ENCODE assay signal across 8 cellular contexts in the genomic region with DNA sequence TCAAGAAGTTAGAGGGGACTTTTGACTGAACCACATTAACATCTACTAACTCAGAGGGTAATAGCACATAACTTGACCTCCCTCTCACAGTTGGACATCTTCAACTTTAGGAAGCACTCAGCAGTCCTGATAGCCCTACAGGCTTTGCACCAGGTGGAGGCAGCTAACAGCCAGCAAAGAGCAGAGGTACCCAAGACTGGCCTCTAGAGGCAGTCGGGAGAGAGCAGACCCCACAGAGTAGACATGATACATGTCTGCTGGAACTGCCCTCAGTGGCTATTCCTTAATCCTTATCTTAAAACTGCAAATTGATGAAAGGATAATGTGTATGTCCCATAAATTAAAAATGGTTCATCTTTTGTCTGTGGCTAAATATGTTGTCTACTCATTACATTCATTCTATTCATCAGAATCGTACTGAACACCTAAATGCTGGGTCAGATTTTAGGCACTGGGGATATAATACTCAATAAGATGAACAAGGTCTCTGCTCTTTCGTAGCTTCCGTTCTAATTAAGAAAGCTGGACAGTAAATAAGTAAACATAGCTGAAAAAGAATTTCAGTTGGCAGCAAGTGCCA. TPM values are rescaled to one million over a fixed set of nuclear protein-coding genes. Genes with fewer than 3 reads are reported as not detected.
DNase-seq lines count a peak whose midpoint lies in the region; ATAC-seq and TF ChIP-seq lines count a peak whose summit lies in the region.

No MANE protein-coding gene starts in this region.

- H3K27ac Mint-ChIP-seq in Caco-2 (ENCODE audit: unreplicated experiment) (no peak overlapping the region), glutamatergic neuron (ENCODE audit: unreplicated experiment) (no peak overlapping the region)
- peak overlapping the region; percentile 13 for H3K27ac Mint-ChIP-seq in stimulated activated memory B cell treated with anti-CD40 and anti-IgM and Interleukin-4, amounts not matched to agents 10 μg/mL and 1 μg/mL and 100 μg/mL, for 72 hours

- H3K36me3 Mint-ChIP-seq in Caco-2 (ENCODE audit: insufficient read depth, unreplicated experiment) = peaks cover 12% of the 10 kb centered on the region
- H3K36me3 Mint-ChIP-seq in glutamatergic neuron (ENCODE audit: unreplicated experiment) = no peaks in the 10 kb centered on the region
- peaks cover 54% of the 10 kb centered on the region for H3K36me3 Mint-ChIP-seq in stimulated activated memory B cell treated with anti-CD40 and anti-IgM and Interleukin-4, amounts not matched to agents 10 μg/mL and 1 μg/mL and 100 μg/mL, for 72 hours

- intact Hi-C loops in Caco-2 (cut with micrococcal nuclease; ENCODE audit: unreplicated experiment) (loop anchor here (5.0 kb wide), 1 partner anchor 35 kb away; no protein-coding TSS in a partner anchor), lower leg skin (cut with DNase I; ENCODE audit: low total_unique reads) (no loop called here), sciatic nerve (cut with DNase I) (no loop called here)

- H3K36me3 ChIP-seq in Caco-2 (ENCODE audit: control insufficient read depth, insufficient read depth, low read length) (no peaks in the 10 kb centered on the region), WERI-Rb-1 (peaks cover 15% of the 10 kb centered on the region)

- no TSS peak for BruUV-seq in Caco-2 (replicated peaks; lab: Mats Ljungman, UMichigan)

- CTCF ChIA-PET in Caco-2 (lab: Charles Lee) = no interaction called here

- H3K9me3 ChIP-seq in Caco-2 (no peaks in the 10 kb centered on the region), WERI-Rb-1 (ENCODE audit: severe bottlenecking) (no peaks in the 10 kb centered on the region)

- POLR2A ChIA-PET in Caco-2 (lab: Charles Lee) = no interaction called here

- H3K27ac ChIP-seq in WERI-Rb-1 = no peak overlapping the region

- H3K27me3 Mint-ChIP-seq in Caco-2 (ENCODE audit: insufficient read depth, unreplicated experiment) (no peaks in the 10 kb centered on the region), glutamatergic neuron (ENCODE audit: unreplicated experiment) (peaks cover 2% of the 10 kb centered on the region)
- no peaks in the 10 kb centered on the region for H3K27me3 Mint-ChIP-seq in stimulated activated memory B cell treated with anti-CD40 and anti-IgM and Interleukin-4, amounts not matched to agents 10 μg/mL and 1 μg/mL and 100 μg/mL, for 72 hours

- H3K9me3 Mint-ChIP-seq in Caco-2 (ENCODE audit: unreplicated experiment) = no peaks in the 10 kb centered on the region
- H3K9me3 Mint-ChIP-seq in glutamatergic neuron (ENCODE audit: unreplicated experiment) = no peaks in the 10 kb centered on the region
- no peaks in the 10 kb centered on the region for H3K9me3 Mint-ChIP-seq in stimulated activated memory B cell treated with anti-CD40 and anti-IgM and Interleukin-4, amounts not matched to agents 10 μg/mL and 1 μg/mL and 100 μg/mL, for 72 hours

- H3K4me3 ChIP-seq in Caco-2 (ENCODE audit: low read depth, low read length) = no peak overlapping the region
- H3K4me3 ChIP-seq in WERI-Rb-1 (ENCODE audit: low read depth, low read length) = no peak overlapping the region
- no peak overlapping the region for H3K4me3 ChIP-seq in lower leg skin (ENCODE audit: low read depth, poor library complexity, severe bottlenecking)

- no peak for TF ChIP-seq POLR2A in lower leg skin (IDR thresholded peaks at IDR 0.05)

- peaks cover 14% of the 10 kb centered on the region for H3K4me1 Mint-ChIP-seq in Caco-2 (ENCODE audit: low read depth, unreplicated experiment)
- peaks cover 9% of the 10 kb centered on the region for H3K4me1 Mint-ChIP-seq in glutamatergic neuron (ENCODE audit: low read depth, unreplicated experiment)
- peaks cover 54% of the 10 kb centered on the region for H3K4me1 Mint-ChIP-seq in stimulated activated memory B cell treated with anti-CD40 and anti-IgM and Interleukin-4, amounts not matched to agents 10 μg/mL and 1 μg/mL and 100 μg/mL, for 72 hours

- no peak overlapping the region for H3K4me3 Mint-ChIP-seq in Caco-2 (ENCODE audit: unreplicated experiment)
- no peak overlapping the region for H3K4me3 Mint-ChIP-seq in glutamatergic neuron (ENCODE audit: unreplicated experiment)
- no peak overlapping the region for H3K4me3 Mint-ChIP-seq in stimulated activated memory B cell treated with anti-CD40 and anti-IgM and Interleukin-4, amounts not matched to agents 10 μg/mL and 1 μg/mL and 100 μg/mL, for 72 hours

- H3K27me3 ChIP-seq in Caco-2 (replicated peaks; ENCODE audit: control insufficient read depth, insufficient read depth, low read length) (no peaks in the 10 kb centered on the region), WERI-Rb-1 (ENCODE audit: insufficient read depth, low read depth, severe bottlenecking) (no peaks in the 10 kb centered on the region)

- TF ChIP-seq CTCF in Caco-2 (IDR thresholded peaks at IDR 0.05; ENCODE audit: insufficient read depth in 1 of 2, low read depth in 1 of 2, low read length in 1 of 2, severe bottlenecking in 1 of 2, unreplicated experiment in 1 of 2) (peak; percentile 30 to 68), WERI-Rb-1 (IDR thresholded peaks at IDR 0.05; ENCODE audit: low read depth, low read length) (peak; percentile 76), glutamatergic neuron (IDR thresholded peaks at IDR 0.05; ENCODE audit: partially characterized antibody, unreplicated experiment) (peak; percentile 57), lower leg skin (IDR thresholded peaks at IDR 0.05) (no peak)

- peak; percentile 96 for ATAC-seq in GM19372 (IDR thresholded peaks at IDR 0.05; ENCODE audit: low read depth, unreplicated experiment)
- ATAC-seq in stimulated activated memory B cell treated with anti-CD40 and anti-IgM and Interleukin-4, amounts not matched to agents 10 μg/mL and 1 μg/mL and 100 μg/mL, for 72 hours = peak; percentile 59
- ATAC-seq in sciatic nerve = no peak

- DNase-seq in Caco-2 (peak; percentile 51 to 62), HuH-7 (ENCODE audit: low spot score) (peak; percentile 56), WERI-Rb-1 (peak; percentile 58), glutamatergic neuron (peak; percentile 43), lower leg skin (ENCODE audit: low spot score in 2 of 2) (no peak), sciatic nerve (ENCODE audit: low spot score) (no peak)

- 80 to 89% methylated on average over 4 of the region's 4 CpGs for WGBS in lower leg skin, 2 donors

- peaks cover 10% of the 10 kb centered on the region; the same call in 1 of the 2 replicates for H3K4me1 ChIP-seq in Caco-2

RNA-seq across cellular contexts. Expression of gene CAB39, which starts 49.8 kb away (rescaled TPM):
- 33.2 and 40.4 TPM in 2 replicates for total RNA-seq in Caco-2 (2022)
- total RNA-seq in glutamatergic neuron (ENCODE audit: unreplicated experiment) = 60.3 TPM
- 10 to 100 TPM; 65.5 to 74.7 (median 70.4) TPM for total RNA-seq in lower leg skin
- total RNA-seq in sciatic nerve = 59.5 TPM

Comparison
In these comparisons a context has a peak if more than half of its experiments do, and no peak if none do; other contexts are left out.
1. DNase-seq: peak in Caco-2 (2 of 2), HuH-7 (single experiment), WERI-Rb-1 (single experiment) and glutamatergic neuron (single experiment); none in lower leg skin (0 of 2) and sciatic nerve (single experiment).
2. CTCF ChIP-seq: peak in Caco-2 (2 of 2), WERI-Rb-1 (single experiment) and glutamatergic neuron (single experiment); none in lower leg skin (0 of 3).